Comparison of ENCODE assay signal across 8 cellular contexts in genomic region chr19:57559008-57559403, GRCh38. TPM values are rescaled to one million over a fixed set of nuclear protein-coding genes. Genes with fewer than 3 reads are reported as not detected.
DNase-seq lines count a peak whose midpoint lies in the region; ATAC-seq and TF ChIP-seq lines count a peak whose summit lies in the region.

No MANE protein-coding gene starts in this region.

- H3K9me3 ChIP-seq in neuronal stem cell (replicated peaks in 1 of 2; ENCODE audit: control insufficient read depth in 2 of 2, insufficient read depth in 1 of 2, low read depth in 1 of 2, low read length in 2 of 2), result peaks cover 9 to 43% of the 10 kb centered on the region in 2 donors

- peak overlapping the region; percentile 91 for H2BK5ac ChIP-seq in neuronal stem cell (ENCODE audit: low read length)

- H3K36me3 ChIP-seq in neuronal stem cell (replicated peaks in 1 of 2; ENCODE audit: control insufficient read depth in 2 of 2, insufficient read depth in 2 of 2, low read length in 2 of 2), result peaks cover 14 to 34% of the 10 kb centered on the region in 2 donors

- H4K91ac ChIP-seq in neuronal stem cell (ENCODE audit: low read depth, low read length, poor library complexity), result no peak overlapping the region

- H3K4me3 ChIP-seq in HL-60 (replicated peaks; ENCODE audit: insufficient read depth, low read length), result peak overlapping the region; percentile 99
- peak overlapping the region; percentile 96 for H3K4me3 ChIP-seq in fibroblast of villous mesenchyme (ENCODE audit: low read depth, low read length)
- peak overlapping the region; percentile 95 to 99 for H3K4me3 ChIP-seq in neuronal stem cell (ENCODE audit: low read length in 2 of 2)

- H3K9ac ChIP-seq in neuronal stem cell (ENCODE audit: low read depth, low read length, poor library complexity), result peak overlapping the region; percentile 97

- peaks cover 5% of the 10 kb centered on the region for H3K79me1 ChIP-seq in neuronal stem cell (ENCODE audit: low read depth, low read length)

- peaks cover 33% of the 10 kb centered on the region for H3K4me1 Mint-ChIP-seq in activated T-cell treated with anti-CD3 and anti-CD28 coated beads, Interleukin-2, amount 50 U/mL, for 24 hours (ENCODE audit: low read depth)
- peaks cover 25% of the 10 kb centered on the region for H3K4me1 Mint-ChIP-seq in activated CD8-positive, alpha-beta T cell treated with anti-CD3 and anti-CD28 coated beads, Interleukin-2, amount 10 ng/mL, durations not matched to agents 7 days and 5 days (ENCODE audit: low read depth)

- H3K4me3 Mint-ChIP-seq in activated T-cell treated with anti-CD3 and anti-CD28 coated beads, Interleukin-2, amount 50 U/mL, for 24 hours, result peak overlapping the region; percentile 97
- H3K4me3 Mint-ChIP-seq in activated CD8-positive, alpha-beta T cell treated with anti-CD3 and anti-CD28 coated beads, Interleukin-2, amount 10 ng/mL, durations not matched to agents 7 days and 5 days, result peak overlapping the region; percentile 97

- H2BK12ac ChIP-seq in neuronal stem cell (ENCODE audit: low read length), result no peak overlapping the region

- H3K9me3 Mint-ChIP-seq in activated T-cell treated with anti-CD3 and anti-CD28 coated beads, Interleukin-2, amount 50 U/mL, for 24 hours, result peaks cover 64% of the 10 kb centered on the region
- H3K9me3 Mint-ChIP-seq in activated CD8-positive, alpha-beta T cell treated with anti-CD3 and anti-CD28 coated beads, Interleukin-2, amount 10 ng/mL, durations not matched to agents 7 days and 5 days (ENCODE audit: insufficient read depth), result peaks cover 31% of the 10 kb centered on the region

- H2AK5ac ChIP-seq in neuronal stem cell (ENCODE audit: low read depth, low read length), result peak overlapping the region; percentile 71

- peak overlapping the region; percentile 93 for H3K27ac Mint-ChIP-seq in activated T-cell treated with anti-CD3 and anti-CD28 coated beads, Interleukin-2, amount 50 U/mL, for 24 hours
- peak overlapping the region; percentile 94 for H3K27ac Mint-ChIP-seq in activated CD8-positive, alpha-beta T cell treated with anti-CD3 and anti-CD28 coated beads, Interleukin-2, amount 10 ng/mL, durations not matched to agents 7 days and 5 days

- H3K14ac ChIP-seq in neuronal stem cell (ENCODE audit: low read length), result peak overlapping the region; percentile 59

- peak overlapping the region; percentile 70 for H3K4me2 ChIP-seq in neuronal stem cell (ENCODE audit: insufficient read depth, low read length, poor library complexity, severe bottlenecking)

- no peak overlapping the region for H2BK15ac ChIP-seq in neuronal stem cell (ENCODE audit: low read length)

- H3K27me3 Mint-ChIP-seq in activated T-cell treated with anti-CD3 and anti-CD28 coated beads, Interleukin-2, amount 50 U/mL, for 24 hours, result peaks cover 5% of the 10 kb centered on the region
- no peaks in the 10 kb centered on the region for H3K27me3 Mint-ChIP-seq in activated CD8-positive, alpha-beta T cell treated with anti-CD3 and anti-CD28 coated beads, Interleukin-2, amount 10 ng/mL, durations not matched to agents 7 days and 5 days (ENCODE audit: low read depth)

- H3K27me3 ChIP-seq in HL-60 (ENCODE audit: insufficient read depth, poor library complexity, severe bottlenecking) (no peaks in the 10 kb centered on the region), neuronal stem cell (ENCODE audit: control insufficient read depth in 3 of 3, insufficient read depth in 3 of 3, low read depth in 1 of 3, low read length in 3 of 3) (no peaks in the 10 kb centered on the region)

- peak overlapping the region; percentile 86 for H3K27ac ChIP-seq in HL-60 (replicated peaks)
- H3K27ac ChIP-seq in neuronal stem cell (replicated peaks; ENCODE audit: low read length), result no peak overlapping the region

- H4K8ac ChIP-seq in neuronal stem cell (ENCODE audit: low read depth, low read length), result no peak overlapping the region

- no peak for TF ChIP-seq CTCF in HL-60 (IDR thresholded peaks at IDR 0.05; ENCODE audit: insufficient read depth, low read length)
- no peak for TF ChIP-seq CTCF in fibroblast of villous mesenchyme (IDR thresholded peaks at IDR 0.05; ENCODE audit: insufficient read depth, low read depth, low read length)

- POLR2A ChIA-PET in activated CD8-positive, alpha-beta T cell treated with anti-CD3 and anti-CD28 coated beads, Interleukin-2, amount 10 ng/mL, durations not matched to agents 7 days and 5 days (lab: Charles Lee), result interaction anchor here (1.5 to 1.8 kb wide), 2 partner anchors 74 to 123 kb away, joined by 3 to 4 read pairs; partner anchors contain the start of genes ZNF211 and ZNF551

- H3K36me3 Mint-ChIP-seq in activated T-cell treated with anti-CD3 and anti-CD28 coated beads, Interleukin-2, amount 50 U/mL, for 24 hours (ENCODE audit: low read depth), result peaks cover 82% of the 10 kb centered on the region
- H3K36me3 Mint-ChIP-seq in activated CD8-positive, alpha-beta T cell treated with anti-CD3 and anti-CD28 coated beads, Interleukin-2, amount 10 ng/mL, durations not matched to agents 7 days and 5 days (ENCODE audit: low read depth), result peaks cover 67% of the 10 kb centered on the region

- peak overlapping the region; percentile 92 for H2AFZ ChIP-seq in neuronal stem cell (ENCODE audit: low read length)

- DNase-seq in activated T-cell treated with anti-CD3 and anti-CD28 coated beads, Interleukin-2, amount 50 U/mL, for 24 hours, result peak; percentile 47
- DNase-seq in activated T-cell treated with anti-CD3 and anti-CD28 coated beads for 4 hours, result no peak
- peak in 1 of 2 experiments; percentile 48 for DNase-seq in HL-60 (ENCODE audit: low read depth in 1 of 2, low spot score in 1 of 2)
- peak; percentile 39 for DNase-seq in activated CD8-positive, alpha-beta T cell treated with anti-CD3 and anti-CD28 coated beads, Interleukin-2, amount 10 ng/mL, durations not matched to agents 7 days and 5 days
- DNase-seq in fibroblast of villous mesenchyme (ENCODE audit: low read depth), result peak; percentile 20
- DNase-seq in neuronal stem cell (ENCODE audit: low spot score), result no peak
- DNase-seq in NCI-H128 (lab: John Stamatoyannopoulos, UW; ENCODE audit: unreplicated experiment), result no peak

- H3K23ac ChIP-seq in neuronal stem cell (ENCODE audit: low read depth, low read length, poor library complexity), result no peak overlapping the region

- H3K18ac ChIP-seq in neuronal stem cell (ENCODE audit: low read length), result peak overlapping the region; percentile 76

- H2BK120ac ChIP-seq in neuronal stem cell (ENCODE audit: low read depth, low read length), result no peak overlapping the region

- ATAC-seq in activated CD8-positive, alpha-beta T cell treated with anti-CD3 and anti-CD28 coated beads, Interleukin-2, amount 10 ng/mL, durations not matched to agents 7 days and 5 days, result peak; percentile 52
- no peak for ATAC-seq in GM21390 (IDR thresholded peaks at IDR 0.05; ENCODE audit: unreplicated experiment)

- CTCF ChIA-PET in activated CD8-positive, alpha-beta T cell treated with anti-CD3 and anti-CD28 coated beads, Interleukin-2, amount 10 ng/mL, durations not matched to agents 7 days and 5 days (lab: Charles Lee), result interaction anchor here (0.6 kb wide), 1 partner anchor 116 kb away, joined by 3 read pairs; no protein-coding TSS in a partner anchor

- no CpG with 5 or more reads among the region's 22 CpGs for WGBS in neuronal stem cell (ENCODE audit: extremely low coverage in 2 of 2, insufficient read length in 2 of 2, insufficient replicate concordance in 1 of 2), 2 donors

- H3K4ac ChIP-seq in neuronal stem cell (ENCODE audit: low read length), result no peak overlapping the region

- peaks cover 8 to 10% of the 10 kb centered on the region in 2 donors for H3K4me1 ChIP-seq in neuronal stem cell (ENCODE audit: control insufficient read depth in 2 of 2, insufficient read depth in 1 of 2, low read depth in 1 of 2, low read length in 2 of 2)

RNA-seq across cellular contexts. Expression of gene ZNF550, which starts 0.7 kb away (rescaled TPM):
- total RNA-seq in activated CD8-positive, alpha-beta T cell treated with anti-CD3 and anti-CD28 coated beads, Interleukin-2, amount 10 ng/mL, durations not matched to agents 7 days and 5 days, result 10 to 100 TPM; 12.6 to 13.7 TPM
- 5.5 and 8.6 TPM in 2 replicates for total RNA-seq in fibroblast of villous mesenchyme
- polyA plus RNA-seq in neuronal stem cell (2013, experiment 1 of 2), result 5.1 TPM
- polyA plus RNA-seq in neuronal stem cell (2013, experiment 2 of 2), result 5.7 TPM

RNA-seq across cellular contexts. Expression of gene ZNF416, which starts 19.7 kb away (rescaled TPM):
- total RNA-seq in activated CD8-positive, alpha-beta T cell treated with anti-CD3 and anti-CD28 coated beads, Interleukin-2, amount 10 ng/mL, durations not matched to agents 7 days and 5 days, result 1 to 10 TPM; 5.4 to 5.5 TPM
- 4.5 and 6.9 TPM in 2 replicates for total RNA-seq in fibroblast of villous mesenchyme
- 5.0 TPM for polyA plus RNA-seq in neuronal stem cell (2013, experiment 1 of 2)
- polyA plus RNA-seq in neuronal stem cell (2013, experiment 2 of 2), result 4.8 TPM

RNA-seq across cellular contexts. Expression of gene ZIK1, which starts 24.9 kb away (rescaled TPM):
- total RNA-seq in activated CD8-positive, alpha-beta T cell treated with anti-CD3 and anti-CD28 coated beads, Interleukin-2, amount 10 ng/mL, durations not matched to agents 7 days and 5 days, result 10 to 100 TPM; 12.1 to 12.4 TPM
- total RNA-seq in fibroblast of villous mesenchyme, result 11.3 and 12.1 TPM in 2 replicates
- polyA plus RNA-seq in neuronal stem cell (2013, experiment 1 of 2), result 14.4 TPM
- polyA plus RNA-seq in neuronal stem cell (2013, experiment 2 of 2), result 14.8 TPM

RNA-seq across cellular contexts. Expression of gene ZNF549, which starts 31.9 kb away (rescaled TPM):
- total RNA-seq in activated CD8-positive, alpha-beta T cell treated with anti-CD3 and anti-CD28 coated beads, Interleukin-2, amount 10 ng/mL, durations not matched to agents 7 days and 5 days, result 1 to 10 TPM; 7.5 to 7.8 TPM
- total RNA-seq in fibroblast of villous mesenchyme, result 4.5 and 6.5 TPM in 2 replicates
- 4.0 TPM for polyA plus RNA-seq in neuronal stem cell (2013, experiment 1 of 2)
- polyA plus RNA-seq in neuronal stem cell (2013, experiment 2 of 2), result 4.0 TPM

RNA-seq across cellular contexts. Expression of gene ZNF530, which starts 40.7 kb away (rescaled TPM):
- 10 to 100 TPM; 10.7 to 10.8 TPM for total RNA-seq in activated CD8-positive, alpha-beta T cell treated with anti-CD3 and anti-CD28 coated beads, Interleukin-2, amount 10 ng/mL, durations not matched to agents 7 days and 5 days
- 3.9 and 7.1 TPM in 2 replicates for total RNA-seq in fibroblast of villous mesenchyme
- 3.7 TPM for polyA plus RNA-seq in neuronal stem cell (2013, experiment 1 of 2)
- polyA plus RNA-seq in neuronal stem cell (2013, experiment 2 of 2), result 3.6 TPM

Comparison
In these comparisons a context has a peak if more than half of its experiments do, and no peak if none do; other contexts are left out.
1. DNase-seq: peak in activated T-cell treated with anti-CD3 and anti-CD28 coated beads, Interleukin-2, amount 50 U/mL, for 24 hours (single experiment), activated CD8-positive, alpha-beta T cell treated with anti-CD3 and anti-CD28 coated beads, Interleukin-2, amount 10 ng/mL, durations not matched to agents 7 days and 5 days (single experiment) and fibroblast of villous mesenchyme (single experiment); none in activated T-cell treated with anti-CD3 and anti-CD28 coated beads for 4 hours (single experiment), neuronal stem cell (single experiment) and NCI-H128 (single experiment).
2. Peak in every context shown above with its lines, with median percentiles within 50 percentile points of each other: H3K4me3 ChIP-seq.